9 cellular contexts compared by ENCODE assay signal in genomic region chr1:77533660-77534295, GRCh38.
DNase-seq lines count a peak whose midpoint lies in the region; ATAC-seq and TF ChIP-seq lines count a peak whose summit lies in the region.
"Had no signal": no experiment of that assay in that cellular context is flagged by ENCODE, and none has a peak within 500 bp of the region (broad histone marks: within the 10 kb centered on the region; RNA-seq: fewer than 3 reads in every experiment).

No MANE protein-coding gene starts in this region.

- H3K4me3 Mint-ChIP-seq in CD4-positive, alpha-beta memory T cell: peak overlapping the region in 5 of 8 donors; percentile 17 to 65 (median 32)
- H3K4me3 Mint-ChIP-seq: IgD-negative memory B cell had no signal

- H3K27me3 Mint-ChIP-seq in CD4-positive, alpha-beta memory T cell: no peaks in the 10 kb centered on the region

- WGBS in right lobe of liver (ENCODE audit: insufficient coverage, low coverage, low lambda C conversion rate, missing lambda C conversion rate): 16% methylated on average over 11 of the region's 11 CpGs

- H3K9me3 Mint-ChIP-seq in CD4-positive, alpha-beta memory T cell: no peaks in the 10 kb centered on the region

- peaks cover 4 to 8% (median 5%) of the 10 kb centered on the region in 4 donors for H3K4me1 Mint-ChIP-seq in CD4-positive, alpha-beta memory T cell

- CTCF ChIA-PET in CD4-positive, alpha-beta memory T cell (lab: Charles Lee; ENCODE audit: partially characterized antibody): interaction anchor here (0.7 to 3.7 kb wide), 37 partner anchors 7 to 1380 kb away, joined by 3 to 35 read pairs (median 5); no protein-coding TSS in a partner anchor

- peaks cover 0 to 5% of the 10 kb centered on the region in 2 donors for H3K36me3 Mint-ChIP-seq in CD4-positive, alpha-beta memory T cell
- H3K36me3 Mint-ChIP-seq: IgD-negative memory B cell had no signal

- H3K27ac ChIP-seq in CD4-positive, alpha-beta memory T cell (ENCODE audit: low read depth, low read length): no peak overlapping the region
- H3K27ac ChIP-seq in right lobe of liver: no peak overlapping the region

- peak; percentile 83 to 90 (median 88) for ATAC-seq in right lobe of liver

- peak; percentile 60 to 65 (median 64) for DNase-seq in CD4-positive, alpha-beta memory T cell
- DNase-seq in H4 (ENCODE audit: low spot score) (peak; percentile 48), NCI-H345 treated with DMSO at 0.1 percent for 48 hours (lab: John Stamatoyannopoulos, UW; ENCODE audit: unreplicated experiment) (peak; percentile 37), dedifferentiated amniotic fluid mesenchymal stem cell (ENCODE audit: extremely low spot score) (peak; percentile 74), right lobe of liver (peak; percentile 57 to 64 (median 59)), NK-92 (lab: John Stamatoyannopoulos, UW; ENCODE audit: unreplicated experiment) (no peak)
- peak; percentile 34 to 49 for DNase-seq in activated CD4-positive, alpha-beta T cell treated with anti-CD3 and anti-CD28 coated beads, Interleukin-2, amount 50 U/mL, for 24 hours (ENCODE audit: low read depth in 1 of 2, low spot score in 1 of 2)
- DNase-seq in stimulated activated CD4-positive, alpha-beta T cell treated with anti-CD3 and anti-CD28 coated beads, TNF-alpha, amount 100 ng/mL, for 48 hours (ENCODE audit: low read depth in 3 of 3): peak; percentile 11 to 52 (median 24)

- intact Hi-C loops in CD4-positive, alpha-beta memory T cell (cut with micrococcal nuclease): loop anchor here (1.0 to 10.0 kb wide), 8 partner anchors 101 to 1379 kb away; partner anchors contain the start of genes AK5, PIGK and ZZZ3
- intact Hi-C loops in right lobe of liver (cut with DNase I): no loop called here

- no peaks in the 10 kb centered on the region for H3K27me3 ChIP-seq in CD4-positive, alpha-beta memory T cell (ENCODE audit: insufficient read depth, low read length)
- no peaks in the 10 kb centered on the region for H3K27me3 ChIP-seq in right lobe of liver

- POLR2A ChIA-PET in CD4-positive, alpha-beta memory T cell (lab: Charles Lee; ENCODE audit: partially characterized antibody): no interaction called here

- peaks cover 3% of the 10 kb centered on the region for H3K4me1 ChIP-seq in CD4-positive, alpha-beta memory T cell (ENCODE audit: insufficient read depth, low read length)
- peaks cover 0 to 13% (median 4%) of the 10 kb centered on the region in 4 donors for H3K4me1 ChIP-seq in right lobe of liver

- no peaks in the 10 kb centered on the region for H3K9me3 ChIP-seq in CD4-positive, alpha-beta memory T cell (ENCODE audit: control insufficient read depth in 1 of 2, low read length in 2 of 2)
- H3K9me3 ChIP-seq in right lobe of liver: no peaks in the 10 kb centered on the region

- no peak for TF ChIP-seq POLR2A in right lobe of liver (IDR thresholded peaks at IDR 0.05)

- TF ChIP-seq CTCF in right lobe of liver (IDR thresholded peaks at IDR 0.05): peak; percentile 66 to 83 (median 79)

- H3K36me3 ChIP-seq in CD4-positive, alpha-beta memory T cell (ENCODE audit: insufficient read depth, low read length): no peaks in the 10 kb centered on the region
- no peaks in the 10 kb centered on the region for H3K36me3 ChIP-seq in right lobe of liver

- no peak overlapping the region for H3K4me3 ChIP-seq in CD4-positive, alpha-beta memory T cell (ENCODE audit: low read length in 2 of 2)
- no peak overlapping the region for H3K4me3 ChIP-seq in right lobe of liver

- H3K27ac Mint-ChIP-seq in CD4-positive, alpha-beta memory T cell: peak overlapping the region in 3 of 7 donors; percentile 32 to 83 (median 39)
- H3K27ac Mint-ChIP-seq: IgD-negative memory B cell had no signal
